ENCODE assay signal across 8 cellular contexts in genomic region chr13:42970824-42971669, GRCh38. TPM values are rescaled to one million over a fixed set of nuclear protein-coding genes. Genes with fewer than 3 reads are reported as not detected.
DNase-seq lines count a peak whose midpoint lies in the region; ATAC-seq and TF ChIP-seq lines count a peak whose summit lies in the region.

No MANE protein-coding gene starts in this region.

- intact Hi-C loops in CD14-positive monocyte (cut with micrococcal nuclease) (loop anchor here in 1 of 2 donors (5.0 kb wide), 1 partner anchor 51 kb away; the partner anchor contains the start of gene DNAJC15), body of pancreas (cut with DNase I) (no loop called here)

- H3K9me3 Mint-ChIP-seq in CD14-positive monocyte = peaks cover 0 to 8% (median 7%) of the 10 kb centered on the region in 7 donors

- peaks cover 30% of the 10 kb centered on the region for H3K4me1 Mint-ChIP-seq in CD14-positive monocyte

- no peak for TF ChIP-seq POLR2A in body of pancreas (IDR thresholded peaks at IDR 0.05)

- WGBS in body of pancreas, 2 donors = 42 to 55% methylated on average over 6 of the region's 6 CpGs

- no peak for DNase-seq in CD14-positive monocyte (ENCODE audit: low spot score)
- DNase-seq in SKM-1 (lab: John Stamatoyannopoulos, UW; ENCODE audit: unreplicated experiment) = peak; percentile 39
- DNase-seq in body of pancreas = peak in 2 of 4 donors; percentile 35 to 47
- peak; percentile 67 for DNase-seq in islet precursor cell
- peak; percentile 58 for DNase-seq in stimulated activated CD8-positive, alpha-beta memory T cell treated with anti-CD3 and anti-CD28 coated beads, Interleukin-4, amount 100 ng/mL, for 48 hours
- no peak for DNase-seq in DMS79 treated with DMSO at 0.1 percent for 48 hours (lab: John Stamatoyannopoulos, UW)

- H3K4me1 ChIP-seq in body of pancreas = peaks cover 20% of the 10 kb centered on the region

- ATAC-seq in GM18861 (IDR thresholded peaks at IDR 0.05; ENCODE audit: unreplicated experiment) (peak; percentile 59), HG03460 (IDR thresholded peaks at IDR 0.05; ENCODE audit: unreplicated experiment) (peak; percentile 61), body of pancreas (peak; percentile 54)

- no peak overlapping the region for H3K4me3 Mint-ChIP-seq in CD14-positive monocyte

- no peaks in the 10 kb centered on the region for H3K27me3 Mint-ChIP-seq in CD14-positive monocyte (ENCODE audit: low read depth in 3 of 3)

- H3K9me3 ChIP-seq in body of pancreas = no peaks in the 10 kb centered on the region

- no peaks in the 10 kb centered on the region for H3K27me3 ChIP-seq in body of pancreas

- TF ChIP-seq CTCF in CD14-positive monocyte (IDR thresholded peaks at IDR 0.05) = peak; percentile 94
- peak in 6 of 7 experiments; percentile 45 to 60 (median 54) for TF ChIP-seq CTCF in body of pancreas (IDR thresholded peaks at IDR 0.05)

- no peak overlapping the region for H3K27ac ChIP-seq in body of pancreas

- H3K27ac Mint-ChIP-seq in CD14-positive monocyte = peak overlapping the region in 4 of 7 donors; percentile 3 to 41 (median 13)

- H3K4me3 ChIP-seq in body of pancreas = no peak overlapping the region

- H3K36me3 ChIP-seq in body of pancreas (replicated peaks in 1 of 2; ENCODE audit: insufficient read depth in 1 of 2, low read depth in 2 of 2) = no peaks in the 10 kb centered on the region

- peaks cover 18 to 26% of the 10 kb centered on the region in 2 donors for H3K36me3 Mint-ChIP-seq in CD14-positive monocyte

RNA-seq across cellular contexts. Expression of gene EPSTI1, which starts 21.0 kb away (rescaled TPM):
- 10 to 100 TPM; 16.4 to 19.9 TPM for polyA plus RNA-seq in CD14-positive monocyte
- 1 to 10 TPM; 1.6 to 6.6 TPM for total RNA-seq in body of pancreas

RNA-seq across cellular contexts. Expression of gene DNAJC15, which starts 52.3 kb away (rescaled TPM):
- 10 to 100 TPM; 22.0 to 31.1 TPM for polyA plus RNA-seq in CD14-positive monocyte
- total RNA-seq in body of pancreas = 1 to 10 TPM; 4.9 to 5.2 TPM

Comparison
In these comparisons a context has a peak if more than half of its experiments do, and no peak if none do; other contexts are left out.
1. DNase-seq: peak in SKM-1 (single experiment), islet precursor cell (single experiment) and stimulated activated CD8-positive, alpha-beta memory T cell treated with anti-CD3 and anti-CD28 coated beads, Interleukin-4, amount 100 ng/mL, for 48 hours (single experiment); none in CD14-positive monocyte (single experiment) and DMS79 treated with DMSO at 0.1 percent for 48 hours (single experiment).
2. Peak in every context shown above with its lines, with median percentiles within 50 percentile points of each other: ATAC-seq.